26 cellular contexts compared by ENCODE assay signal in the genomic region with DNA sequence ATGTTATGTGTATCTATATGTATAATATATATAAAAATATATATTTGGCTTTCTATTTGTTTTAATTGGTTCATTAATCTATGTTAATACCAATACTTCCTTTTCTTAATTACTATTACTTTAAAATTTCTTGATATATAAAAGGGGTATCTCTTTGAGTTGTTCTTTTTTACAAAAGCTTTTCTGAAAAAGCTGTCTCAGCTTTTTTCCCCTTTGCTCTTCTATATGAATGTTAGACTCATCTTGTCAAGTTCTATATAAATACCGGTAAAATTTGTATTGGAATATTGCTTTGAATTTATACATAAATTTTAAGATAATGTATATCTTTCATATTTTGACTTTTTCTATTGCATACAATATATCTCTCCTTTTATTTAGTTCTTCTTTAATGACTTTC.
DNase-seq lines count a peak whose midpoint lies in the region; ATAC-seq, FAIRE-seq and TF ChIP-seq lines count a peak whose summit lies in the region.
"Had no signal": no experiment of that assay in that cellular context is flagged by ENCODE, and none has a peak within 500 bp of the region (broad histone marks: within the 10 kb centered on the region; RNA-seq: fewer than 3 reads in every experiment).

No MANE protein-coding gene starts in this region.

- H2AK9ac ChIP-seq in IMR-90 (replicated peaks; ENCODE audit: low read depth, low read length, poor library complexity): no peak overlapping the region

- H2BK5ac ChIP-seq in IMR-90 (ENCODE audit: low read depth, low read length, poor library complexity, severe bottlenecking): no peak overlapping the region

- TF ChIP-seq POLR2A in IMR-90 (IDR thresholded peaks at IDR 0.05; ENCODE audit: low read depth, low read length): no peak
- no peak for TF ChIP-seq POLR2A in esophagus muscularis mucosa (IDR thresholded peaks at IDR 0.05; ENCODE audit: low read depth)

- H3K9me1 ChIP-seq in IMR-90 (ENCODE audit: insufficient read depth, low read length): no peaks in the 10 kb centered on the region

- no peaks in the 10 kb centered on the region for H3K4me1 Mint-ChIP-seq in WTC11
- H3K4me1 Mint-ChIP-seq in activated naive CD4-positive, alpha-beta T cell treated with anti-CD3 and anti-CD28 coated beads for 36 hours (ENCODE audit: low read depth): no peaks in the 10 kb centered on the region
- H3K4me1 Mint-ChIP-seq: B cell had no signal

- POLR2A ChIA-PET in IMR-90 (lab: Charles Lee; ENCODE audit: unreplicated experiment): no interaction called here
- POLR2A ChIA-PET in WTC11 (lab: Charles Lee): no interaction called here

- H3K9me3 Mint-ChIP-seq in WTC11: peaks cover 11% of the 10 kb centered on the region
- H3K9me3 Mint-ChIP-seq in activated naive CD4-positive, alpha-beta T cell treated with anti-CD3 and anti-CD28 coated beads for 36 hours: peaks cover 8% of the 10 kb centered on the region

- H3K27me3 ChIP-seq in IMR-90 (ENCODE audit: control insufficient read depth, insufficient read depth, low read length) (no peaks in the 10 kb centered on the region), pancreas (no peaks in the 10 kb centered on the region), esophagus muscularis mucosa (no peaks in the 10 kb centered on the region)
- H3K27me3 ChIP-seq: BLaER1 treated with 17β-estradiol and CSF1 and Interleukin-3, amounts not matched to agents 10 nM and 100 nM had no signal

- no peak overlapping the region for H3K56ac ChIP-seq in IMR-90 (ENCODE audit: extremely low read depth, insufficient read depth, low read length)

- dilution Hi-C loops in IMR-90 (cut with HindIII; ENCODE audit: low sequenced_read_pairs, unreplicated experiment): no loop called here

- H3K4me2 ChIP-seq in IMR-90 (ENCODE audit: low read depth, low read length): no peak overlapping the region
- H3K4me2 ChIP-seq: A549; BLaER1 treated with 17β-estradiol and CSF1 and Interleukin-3, amounts not matched to agents 10 nM and 100 nM had no signal

- ATAC-seq in IMR-90 (ENCODE audit: low read depth): no peak
- ATAC-seq in pancreas: no peak
- ATAC-seq in WTC11: no peak
- ATAC-seq: A549; CD8-positive, alpha-beta T cell; GM12878 had no signal

- H4K8ac ChIP-seq in IMR-90 (ENCODE audit: low read depth in 2 of 2, low read length in 2 of 2): no peak overlapping the region

- in situ Hi-C loops in IMR-90 (cut with MboI; ENCODE audit: low sequenced_read_pairs): no loop called here

- no peaks in the 10 kb centered on the region for H3K36me3 ChIP-seq in IMR-90 (ENCODE audit: control insufficient read depth, insufficient read depth, low read length)
- H3K36me3 ChIP-seq in pancreas: no peaks in the 10 kb centered on the region
- H3K36me3 ChIP-seq in esophagus muscularis mucosa: no peaks in the 10 kb centered on the region
- H3K36me3 ChIP-seq: BLaER1 treated with 17β-estradiol and CSF1 and Interleukin-3, amounts not matched to agents 10 nM and 100 nM had no signal

- CTCF ChIA-PET in IMR-90 (lab: Yijun Ruan, JAX) (no interaction called here), WTC11 (lab: Charles Lee) (no interaction called here)
- CTCF ChIA-PET in activated naive CD4-positive, alpha-beta T cell treated with anti-CD3 and anti-CD28 coated beads for 36 hours (lab: Charles Lee): no interaction called here

- H3K4me1 ChIP-seq in IMR-90 (ENCODE audit: control insufficient read depth, insufficient read depth, low read length) (no peaks in the 10 kb centered on the region), pancreas (no peaks in the 10 kb centered on the region), esophagus muscularis mucosa (no peaks in the 10 kb centered on the region)
- H3K4me1 ChIP-seq: A549; BLaER1 treated with 17β-estradiol and CSF1 and Interleukin-3, amounts not matched to agents 10 nM and 100 nM had no signal

- TF ChIP-seq CTCF in IMR-90 (conservative IDR thresholded peaks at IDR 0.05; ENCODE audit: low read depth, low read length): no peak
- no peak for TF ChIP-seq CTCF in pancreas (IDR thresholded peaks at IDR 0.05)
- no peak for TF ChIP-seq CTCF in WTC11 (IDR thresholded peaks at IDR 0.05)
- TF ChIP-seq CTCF in esophagus muscularis mucosa (IDR thresholded peaks at IDR 0.05): no peak

- no peak overlapping the region for H3K18ac ChIP-seq in IMR-90 (ENCODE audit: low read depth, low read length)

- no peak for DNase-seq in IMR-90
- no peak for DNase-seq in pancreas
- no peak for DNase-seq in WTC11 (ENCODE audit: low spot score)
- DNase-seq in activated naive CD4-positive, alpha-beta T cell treated with anti-CD3 and anti-CD28 coated beads for 36 hours: no peak
- DNase-seq in esophagus muscularis mucosa (ENCODE audit: extremely low spot score): no peak
- DNase-seq: 8988T; AML-193; CD4-positive, alpha-beta T cell; CD8-positive, alpha-beta T cell; COR-L47; DMS 273 treated with DMSO at 0.1 percent for 48 hours; DMS153; DMS53; DMS79; DND-41; EL; GDM1 had no signal

- BruUV-seq in IMR-90 (replicated peaks; lab: Mats Ljungman, UMichigan): no TSS peak

- H3K27ac Mint-ChIP-seq in WTC11: no peak overlapping the region
- H3K27ac Mint-ChIP-seq in activated naive CD4-positive, alpha-beta T cell treated with anti-CD3 and anti-CD28 coated beads for 36 hours: no peak overlapping the region
- H3K27ac Mint-ChIP-seq: B cell; CD4-positive, alpha-beta T cell; CD8-positive, alpha-beta T cell had no signal

- TF ChIP-seq RAD21 in IMR-90 (IDR thresholded peaks at IDR 0.05; ENCODE audit: low read length): no peak

- no peak for TF ChIP-seq EP300 in esophagus muscularis mucosa (IDR thresholded peaks at IDR 0.05)

- no peak overlapping the region for H3K4me3 Mint-ChIP-seq in WTC11
- no peak overlapping the region for H3K4me3 Mint-ChIP-seq in activated naive CD4-positive, alpha-beta T cell treated with anti-CD3 and anti-CD28 coated beads for 36 hours
- H3K4me3 Mint-ChIP-seq: B cell; CD4-positive, alpha-beta T cell; CD8-positive, alpha-beta T cell had no signal

- no peak overlapping the region for H2BK120ac ChIP-seq in IMR-90 (ENCODE audit: low read depth, low read length)

- intact Hi-C loops in IMR-90 (cut with micrococcal nuclease): no loop called here
- intact Hi-C loops in pancreas (cut with DNase I): no loop called here
- intact Hi-C loops in activated naive CD4-positive, alpha-beta T cell treated with anti-CD3 and anti-CD28 coated beads for 36 hours (cut with micrococcal nuclease): no loop called here
- intact Hi-C loops in esophagus muscularis mucosa (cut with DNase I): no loop called here

- H2BK15ac ChIP-seq in IMR-90 (ENCODE audit: low read depth, low read length): no peak overlapping the region

- no peak overlapping the region for H2AK5ac ChIP-seq in IMR-90 (ENCODE audit: low read depth, low read length)

- H3K4ac ChIP-seq in IMR-90 (ENCODE audit: low read depth, low read length): no peak overlapping the region

- H3K79me1 ChIP-seq in IMR-90 (ENCODE audit: low read depth in 1 of 2, low read length in 2 of 2): no peaks in the 10 kb centered on the region

- H3K36me3 Mint-ChIP-seq in WTC11: peaks cover under 1% of the 10 kb centered on the region
- H3K36me3 Mint-ChIP-seq in activated naive CD4-positive, alpha-beta T cell treated with anti-CD3 and anti-CD28 coated beads for 36 hours (ENCODE audit: low read depth): no peaks in the 10 kb centered on the region
- H3K36me3 Mint-ChIP-seq: CD8-positive, alpha-beta T cell had no signal

- H3K9me3 ChIP-seq in IMR-90 (ENCODE audit: control insufficient read depth, insufficient read depth, low read length): 0 out of 2 replicates have a peak, but pooled peaks cover 2% of the 10 kb centered on the region
- no peaks in the 10 kb centered on the region for H3K9me3 ChIP-seq in pancreas
- H3K9me3 ChIP-seq in esophagus muscularis mucosa: peaks cover 0 to 7% (median 4%) of the 10 kb centered on the region in 4 donors
- H3K9me3 ChIP-seq: A549 had no signal

- H4K5ac ChIP-seq in IMR-90 (ENCODE audit: low read depth, low read length): no peak overlapping the region

- H3K9ac ChIP-seq in IMR-90 (ENCODE audit: low read depth, low read length): no peak overlapping the region
- H3K9ac ChIP-seq: BLaER1 treated with 17β-estradiol and CSF1 and Interleukin-3, amounts not matched to agents 10 nM and 100 nM had no signal

- H3K27ac ChIP-seq in IMR-90 (ENCODE audit: insufficient read depth, low read length): no peak overlapping the region
- H3K27ac ChIP-seq in pancreas: no peak overlapping the region
- no peak overlapping the region for H3K27ac ChIP-seq in esophagus muscularis mucosa (replicated peaks in 1 of 4)
- H3K27ac ChIP-seq: A549; BLaER1 treated with 17β-estradiol and CSF1 and Interleukin-3, amounts not matched to agents 10 nM and 100 nM; C4-2B had no signal

- H2BK20ac ChIP-seq in IMR-90 (ENCODE audit: low read depth, low read length): no peak overlapping the region

- FAIRE-seq in A204.1 (lab: Jason Lieb, UNC): peak; percentile 34
- FAIRE-seq in colon (lab: Jason Lieb, UNC): peak; percentile 28
- peak; percentile 65 for FAIRE-seq in pancreas (lab: Jason Lieb, UNC)
- FAIRE-seq: A549, GM12878, GM12892, GM18507 had no signal

- no peak overlapping the region for H4K91ac ChIP-seq in IMR-90 (ENCODE audit: insufficient read depth, low read depth, low read length)

- H3K27me3 Mint-ChIP-seq in WTC11 (ENCODE audit: low read depth): no peaks in the 10 kb centered on the region
- H3K27me3 Mint-ChIP-seq in activated naive CD4-positive, alpha-beta T cell treated with anti-CD3 and anti-CD28 coated beads for 36 hours (ENCODE audit: low read depth): no peaks in the 10 kb centered on the region
- H3K27me3 Mint-ChIP-seq: B cell; CD4-positive, alpha-beta T cell had no signal

- no peak overlapping the region for H2AFZ ChIP-seq in IMR-90 (replicated peaks; ENCODE audit: low read length, poor library complexity)

- WGBS in IMR-90 (ENCODE audit: extremely low coverage in 2 of 2, insufficient read length in 1 of 2), 2 experiments: no CpG with 5 or more reads among the region's 1 CpG
- WGBS in pancreas, 2 donors: 36 to 41% methylated on average over 1 of the region's 1 CpG
- 80% methylated on average over 1 of the region's 1 CpG for WGBS in esophagus muscularis mucosa

- H3K4me3 ChIP-seq in IMR-90 (ENCODE audit: insufficient read depth, low read depth, low read length) (no peak overlapping the region), pancreas (no peak overlapping the region), esophagus muscularis mucosa (no peak overlapping the region)
- H3K4me3 ChIP-seq: A549; BLaER1 treated with 17β-estradiol and CSF1 and Interleukin-3, amounts not matched to agents 10 nM and 100 nM; GM12878 had no signal

- H4K20me1 ChIP-seq in IMR-90 (ENCODE audit: insufficient read depth, low read length): no peaks in the 10 kb centered on the region
- H4K20me1 ChIP-seq: BLaER1 treated with 17β-estradiol and CSF1 and Interleukin-3, amounts not matched to agents 10 nM and 100 nM had no signal

- no peak overlapping the region for H3K23ac ChIP-seq in IMR-90 (ENCODE audit: low read depth, low read length)

- no peak overlapping the region for H3K14ac ChIP-seq in IMR-90 (replicated peaks; ENCODE audit: low read depth, low read length)

TF ChIP-seq in IMR-90, 13 proteins besides CTCF, POLR2A, EP300 and RAD21 (continues in another document):
- no peak for TF ChIP-seq SMC3 (IDR thresholded peaks at IDR 0.05; ENCODE audit: low read depth, low read length)
- no peak for TF ChIP-seq RFX5 (IDR thresholded peaks at IDR 0.05; ENCODE audit: low read depth, low read length)

TF ChIP-seq in WTC11, 78 proteins besides CTCF, POLR2A, EP300 and RAD21 (continues in another document):
- TF ChIP-seq ZNF317 (CRISPR knock-in tag; IDR thresholded peaks at IDR 0.05; ENCODE audit: borderline replicate concordance, low read depth): no peak
